ENCODE assay signal across 27 cellular contexts in genomic region chr6:130534627-130535026, GRCh38.
"Had no signal": no experiment of that assay in that cellular context is flagged by ENCODE, and none has a peak within 500 bp of the region (broad histone marks: within the 10 kb centered on the region; RNA-seq: fewer than 3 reads in every experiment).

No MANE protein-coding gene starts in this region.

- H3K4me3 ChIP-seq: colonic mucosa, coronary artery, dorsolateral prefrontal cortex, esophagus muscularis mucosa, esophagus squamous epithelium, gastrocnemius medialis, gastroesophageal sphincter, heart left ventricle, heart right ventricle had no signal

- H3K4me1 ChIP-seq: colonic mucosa, esophagus muscularis mucosa, esophagus squamous epithelium, foreskin keratinocyte, gastrocnemius medialis, gastroesophageal sphincter, heart left ventricle, heart right ventricle had no signal

- ATAC-seq: effector memory CD8-positive, alpha-beta T cell; esophagus mucosa; gastrocnemius medialis; gastroesophageal sphincter; heart left ventricle; heart right ventricle had no signal

- DNase-seq: colonic mucosa; cortex of kidney; dermis blood vessel endothelial cell; dorsolateral prefrontal cortex; effector CD4-positive, alpha-beta T cell; effector CD8-positive, alpha-beta T cell; effector memory CD4-positive, alpha-beta T cell; effector memory CD8-positive, alpha-beta T cell; endodermal cell; erythroblast; esophagus squamous epithelium; foreskin fibroblast; foreskin melanocyte; gastrocnemius medialis; glutamatergic neuron; head of caudate nucleus; heart left ventricle; heart right ventricle had no signal

- H3K27ac ChIP-seq: colonic mucosa, coronary artery, dorsolateral prefrontal cortex, esophagus muscularis mucosa, esophagus squamous epithelium, foreskin keratinocyte, gastrocnemius medialis, gastroesophageal sphincter, heart left ventricle, heart right ventricle had no signal

- H3K9me3 ChIP-seq: colonic mucosa, esophagus squamous epithelium, gastrocnemius medialis had no signal

- FAIRE-seq: colon, endometrium, endothelial cell of umbilical vein, frontal cortex had no signal

- H3K36me3 ChIP-seq: colonic mucosa, esophagus muscularis mucosa, esophagus squamous epithelium, gastrocnemius medialis, gastroesophageal sphincter, heart left ventricle, heart right ventricle had no signal

- H3K27me3 ChIP-seq: colonic mucosa, dorsolateral prefrontal cortex, esophagus muscularis mucosa, esophagus squamous epithelium, foreskin keratinocyte, gastrocnemius medialis, gastroesophageal sphincter, heart left ventricle, heart right ventricle had no signal
